ENCODE assay signal across 12 cellular contexts in the genomic region with DNA sequence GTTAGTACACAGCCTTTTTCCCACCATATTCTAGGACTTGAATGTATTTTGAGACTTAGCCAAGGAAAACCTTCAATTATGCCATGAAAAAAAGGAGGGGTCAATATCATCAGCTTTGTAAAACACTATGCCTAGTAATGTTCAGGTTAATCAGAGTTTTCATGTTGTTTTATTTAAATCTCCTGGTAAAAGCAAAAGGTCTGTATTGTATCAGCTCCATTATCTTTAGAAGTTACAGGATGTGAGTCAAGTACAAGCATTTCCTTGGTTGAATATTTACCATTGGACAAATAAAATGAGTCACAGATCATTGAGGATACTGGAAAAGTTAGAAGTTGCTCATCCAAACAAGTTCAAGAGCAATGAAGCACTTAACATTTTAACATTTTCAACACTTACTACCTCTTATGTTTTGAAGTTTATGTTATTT.
DNase-seq lines count a peak whose midpoint lies in the region; ATAC-seq, FAIRE-seq and TF ChIP-seq lines count a peak whose summit lies in the region.
"Had no signal": no experiment of that assay in that cellular context is flagged by ENCODE, and none has a peak within 500 bp of the region (broad histone marks: within the 10 kb centered on the region; RNA-seq: fewer than 3 reads in every experiment).

No MANE protein-coding gene starts in this region.

- TF ChIP-seq EP300 in HepG2 (IDR thresholded peaks at IDR 0.05; ENCODE audit: low read depth in 2 of 2, low read length in 2 of 2) (peak in 1 of 2 experiments; percentile 92; a peak in 2 of 4 replicates), HepG2 (CRISPR knock-in tag; IDR thresholded peaks at IDR 0.05; ENCODE audit: borderline replicate concordance) (peak; percentile 56; the same call in 1 of the 2 replicates), suprapubic skin (IDR thresholded peaks at IDR 0.05) (no peak)

- H3K79me2 ChIP-seq in HepG2 (ENCODE audit: insufficient read depth, low read length), result no peaks in the 10 kb centered on the region

- ATAC-seq in HepG2 (peak; percentile 97), GM21381 (IDR thresholded peaks at IDR 0.05; ENCODE audit: unreplicated experiment) (no peak), GM19328 (IDR thresholded peaks at IDR 0.05; ENCODE audit: unreplicated experiment) (no peak)
- ATAC-seq: activated naive CD4-positive, alpha-beta T cell treated with anti-CD3 and anti-CD28 coated beads, Interleukin-2, amount 50 U/mL, for 72 hours; stimulated activated naive B cell treated with anti-CD40 and anti-IgM and Interleukin-4, amounts not matched to agents 10 μg/mL and 1 μg/mL and 100 μg/mL, for 72 hours had no signal

- FAIRE-seq in colon (lab: Jason Lieb, UNC) (peak; percentile 94), HepG2 (lab: Jason Lieb, UNC) (peak; percentile 95)

- H3K27ac ChIP-seq in HepG2 (ENCODE audit: extremely low read length, insufficient read depth, low read length), result peak overlapping the region; percentile 56
- H3K27ac ChIP-seq in suprapubic skin, result no peak overlapping the region
- H3K27ac ChIP-seq: BLaER1 treated with 17β-estradiol and CSF1 and Interleukin-3, amounts not matched to agents 10 nM and 100 nM had no signal

- peaks cover 8% of the 10 kb centered on the region; the same call in 1 of the 2 replicates for H3K9me3 ChIP-seq in HepG2 (ENCODE audit: low read length)
- H3K9me3 ChIP-seq in suprapubic skin, result no peaks in the 10 kb centered on the region
- H3K9me3 ChIP-seq: BLaER1 treated with 17β-estradiol and CSF1 and Interleukin-3, amounts not matched to agents 10 nM and 100 nM had no signal

- TF ChIP-seq CTCF in HepG2 (CRISPR knock-in tag; IDR thresholded peaks at IDR 0.05) (no peak), suprapubic skin (IDR thresholded peaks at IDR 0.05) (no peak)

- TF ChIP-seq RAD21 in HepG2 (CRISPR knock-in tag; IDR thresholded peaks at IDR 0.05), result no peak

- H2AFZ ChIP-seq in HepG2 (ENCODE audit: low read length), result no peak overlapping the region

- no peaks in the 10 kb centered on the region for H4K20me1 ChIP-seq in HepG2 (ENCODE audit: insufficient read depth, low read length)
- H4K20me1 ChIP-seq: BLaER1 treated with 17β-estradiol and CSF1 and Interleukin-3, amounts not matched to agents 10 nM and 100 nM had no signal

- H3K4me1 ChIP-seq in HepG2 (ENCODE audit: insufficient read depth, low read length) (peaks cover 42% of the 10 kb centered on the region), suprapubic skin (peaks cover 4% of the 10 kb centered on the region)

- H3K27me3 ChIP-seq in HepG2 (ENCODE audit: control insufficient read depth in 1 of 2, insufficient read depth in 2 of 2, low read length in 2 of 2) (no peaks in the 10 kb centered on the region), suprapubic skin (no peaks in the 10 kb centered on the region)
- H3K27me3 ChIP-seq: BLaER1 treated with 17β-estradiol and CSF1 and Interleukin-3, amounts not matched to agents 10 nM and 100 nM had no signal

- DNase-seq in AG08396 (ENCODE audit: low spot score) (peak; percentile 22), LHCN-M2 (ENCODE audit: low read depth) (peak; percentile 77), HepG2 (ENCODE audit: low spot score) (peak; percentile 87), suprapubic skin (ENCODE audit: low spot score in 2 of 2) (no peak), NCI-H446 treated with DMSO at 0.1 percent for 48 hours (lab: John Stamatoyannopoulos, UW) (no peak)
- DNase-seq: stimulated activated CD4-positive, alpha-beta T cell treated with anti-CD3 and anti-CD28 coated beads, Interleukin-12 subunit alpha, Interleukin-12 subunit beta, amount 100 ng/mL, for 4 hours; stimulated activated naive B cell treated with anti-CD40 and anti-IgM and Interleukin-4, amounts not matched to agents 10 μg/mL and 1 μg/mL and 100 μg/mL, for 72 hours had no signal

- H3K4me3 ChIP-seq in HepG2 (replicated peaks in 1 of 3; ENCODE audit: insufficient read depth in 1 of 3, low read depth in 2 of 3, low read length in 3 of 3) (no peak overlapping the region; a peak in 1 of 6 replicates), suprapubic skin (no peak overlapping the region)
- H3K4me3 ChIP-seq: BLaER1 treated with 17β-estradiol and CSF1 and Interleukin-3, amounts not matched to agents 10 nM and 100 nM had no signal

- no peak overlapping the region; the same call in 1 of the 2 replicates for H3K9ac ChIP-seq in HepG2 (ENCODE audit: insufficient read depth, low read depth, low read length)
- H3K9ac ChIP-seq: BLaER1 treated with 17β-estradiol and CSF1 and Interleukin-3, amounts not matched to agents 10 nM and 100 nM had no signal

- in situ Hi-C loops in HepG2 (cut with HindIII; ENCODE audit: extremely low pct_ligation_motif_present, low pct_unique_long_range_greater_than_20kb), result no loop called here

- TF ChIP-seq POLR2A in HepG2 (IDR thresholded peaks at IDR 0.05; ENCODE audit: insufficient read depth in 1 of 2, low read depth in 2 of 2, low read length in 2 of 2) (no peak), suprapubic skin (IDR thresholded peaks at IDR 0.05) (no peak)

- H3K36me3 ChIP-seq in HepG2 (replicated peaks in 1 of 2; ENCODE audit: control insufficient read depth in 1 of 2, insufficient read depth in 2 of 2, low read length in 2 of 2) (peaks cover 2 to 18% of the 10 kb centered on the region in 2 experiments), suprapubic skin (peaks cover 3% of the 10 kb centered on the region)
- H3K36me3 ChIP-seq: BLaER1 treated with 17β-estradiol and CSF1 and Interleukin-3, amounts not matched to agents 10 nM and 100 nM had no signal

- peak overlapping the region; percentile 40 for H3K4me2 ChIP-seq in HepG2 (ENCODE audit: low read depth, low read length)

- BruUV-seq in HepG2 (replicated peaks; lab: Mats Ljungman, UMichigan), result no TSS peak

- CTCF ChIA-PET in HepG2 (lab: Yijun Ruan, JAX; ENCODE audit: low intra/inter-chr PET ratio, low total read pairs), result no interaction called here

- intact Hi-C loops in HepG2 (cut with micrococcal nuclease; ENCODE audit: unreplicated experiment), result loop anchor here (2.0 kb wide), 1 partner anchor 36 kb away; no protein-coding TSS in a partner anchor

- POLR2A ChIA-PET in HepG2 (lab: Yijun Ruan, JAX), result interaction anchor here (1.0 to 1.8 kb wide), 7 partner anchors 9 to 182 kb away, joined by 4 to 10 read pairs (median 7); a partner anchor contains a TSS

TF ChIP-seq in HepG2, 621 proteins besides CTCF, POLR2A, EP300 and RAD21 (continues in another document):
- TF ChIP-seq ZNF75D (CRISPR knock-in tag; IDR thresholded peaks at IDR 0.05; ENCODE audit: borderline replicate concordance) (no peak), NCOR1 (IDR thresholded peaks at IDR 0.05; ENCODE audit: borderline replicate concordance, low read length) (peak; percentile 64; the same call in 1 of the 2 replicates), FOXA3 (CRISPR knock-in tag; IDR thresholded peaks at IDR 0.05) (peak; percentile 85), ZMYM2 (CRISPR knock-in tag; IDR thresholded peaks at IDR 0.05) (0 out of 2 replicates have a peak, but pooled peaks have one; percentile 3), FOXP1 (IDR thresholded peaks at IDR 0.05) (no peak), FOXP1 (CRISPR knock-in tag; IDR thresholded peaks at IDR 0.05) (peak; percentile 73; the same call in 1 of the 2 replicates), ZNF230 (CRISPR knock-in tag; IDR thresholded peaks at IDR 0.05) (no peak)
- TF ChIP-seq, protein P1, sequence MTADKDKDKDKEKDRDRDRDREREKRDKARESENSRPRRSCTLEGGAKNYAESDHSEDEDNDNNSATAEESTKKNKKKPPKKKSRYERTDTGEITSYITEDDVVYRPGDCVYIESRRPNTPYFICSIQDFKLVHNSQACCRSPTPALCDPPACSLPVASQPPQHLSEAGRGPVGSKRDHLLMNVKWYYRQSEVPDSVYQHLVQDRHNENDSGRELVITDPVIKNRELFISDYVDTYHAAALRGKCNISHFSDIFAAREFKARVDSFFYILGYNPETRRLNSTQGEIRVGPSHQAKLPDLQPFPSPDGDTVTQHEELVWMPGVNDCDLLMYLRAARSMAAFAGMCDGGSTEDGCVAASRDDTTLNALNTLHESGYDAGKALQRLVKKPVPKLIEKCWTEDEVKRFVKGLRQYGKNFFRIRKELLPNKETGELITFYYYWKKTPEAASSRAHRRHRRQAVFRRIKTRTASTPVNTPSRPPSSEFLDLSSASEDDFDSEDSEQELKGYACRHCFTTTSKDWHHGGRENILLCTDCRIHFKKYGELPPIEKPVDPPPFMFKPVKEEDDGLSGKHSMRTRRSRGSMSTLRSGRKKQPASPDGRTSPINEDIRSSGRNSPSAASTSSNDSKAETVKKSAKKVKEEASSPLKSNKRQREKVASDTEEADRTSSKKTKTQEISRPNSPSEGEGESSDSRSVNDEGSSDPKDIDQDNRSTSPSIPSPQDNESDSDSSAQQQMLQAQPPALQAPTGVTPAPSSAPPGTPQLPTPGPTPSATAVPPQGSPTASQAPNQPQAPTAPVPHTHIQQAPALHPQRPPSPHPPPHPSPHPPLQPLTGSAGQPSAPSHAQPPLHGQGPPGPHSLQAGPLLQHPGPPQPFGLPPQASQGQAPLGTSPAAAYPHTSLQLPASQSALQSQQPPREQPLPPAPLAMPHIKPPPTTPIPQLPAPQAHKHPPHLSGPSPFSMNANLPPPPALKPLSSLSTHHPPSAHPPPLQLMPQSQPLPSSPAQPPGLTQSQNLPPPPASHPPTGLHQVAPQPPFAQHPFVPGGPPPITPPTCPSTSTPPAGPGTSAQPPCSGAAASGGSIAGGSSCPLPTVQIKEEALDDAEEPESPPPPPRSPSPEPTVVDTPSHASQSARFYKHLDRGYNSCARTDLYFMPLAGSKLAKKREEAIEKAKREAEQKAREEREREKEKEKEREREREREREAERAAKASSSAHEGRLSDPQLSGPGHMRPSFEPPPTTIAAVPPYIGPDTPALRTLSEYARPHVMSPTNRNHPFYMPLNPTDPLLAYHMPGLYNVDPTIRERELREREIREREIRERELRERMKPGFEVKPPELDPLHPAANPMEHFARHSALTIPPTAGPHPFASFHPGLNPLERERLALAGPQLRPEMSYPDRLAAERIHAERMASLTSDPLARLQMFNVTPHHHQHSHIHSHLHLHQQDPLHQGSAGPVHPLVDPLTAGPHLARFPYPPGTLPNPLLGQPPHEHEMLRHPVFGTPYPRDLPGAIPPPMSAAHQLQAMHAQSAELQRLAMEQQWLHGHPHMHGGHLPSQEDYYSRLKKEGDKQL (CRISPR knock-in tag; IDR thresholded peaks at IDR 0.05; ENCODE audit: low read depth), result peak; percentile 34; the same call in 1 of the 2 replicates
- TF ChIP-seq, protein P2, sequence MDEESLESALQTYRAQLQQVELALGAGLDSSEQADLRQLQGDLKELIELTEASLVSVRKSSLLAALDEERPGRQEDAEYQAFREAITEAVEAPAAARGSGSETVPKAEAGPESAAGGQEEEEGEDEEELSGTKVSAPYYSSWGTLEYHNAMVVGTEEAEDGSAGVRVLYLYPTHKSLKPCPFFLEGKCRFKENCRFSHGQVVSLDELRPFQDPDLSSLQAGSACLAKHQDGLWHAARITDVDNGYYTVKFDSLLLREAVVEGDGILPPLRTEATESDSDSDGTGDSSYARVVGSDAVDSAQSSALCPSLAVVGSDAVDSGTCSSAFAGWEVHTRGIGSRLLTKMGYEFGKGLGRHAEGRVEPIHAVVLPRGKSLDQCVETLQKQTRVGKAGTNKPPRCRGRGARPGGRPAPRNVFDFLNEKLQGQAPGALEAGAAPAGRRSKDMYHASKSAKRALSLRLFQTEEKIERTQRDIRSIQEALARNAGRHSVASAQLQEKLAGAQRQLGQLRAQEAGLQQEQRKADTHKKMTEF (CRISPR knock-in tag; IDR thresholded peaks at IDR 0.05), result peak; percentile 75

Comparison
In these comparisons a context has a peak if more than half of its experiments do, and no peak if none do; other contexts are left out.
1. DNase-seq: peak in AG08396 (single experiment), LHCN-M2 (single experiment) and HepG2 (single experiment); none in suprapubic skin (0 of 2) and NCI-H446 treated with DMSO at 0.1 percent for 48 hours (single experiment).